Comparison of ENCODE assay signal across 1 cellular context in genomic region chr16:5678371-5678770, GRCh38.
TF ChIP-seq lines count a peak whose summit lies in the region.

No MANE protein-coding gene starts in this region.

TF ChIP-seq in GM12878, 131 proteins besides CTCF, POLR2A, EP300 and RAD21:
- TF ChIP-seq REST (IDR thresholded peaks at IDR 0.05; ENCODE audit: low read depth, low read length) (peak; percentile 63; the same call in 1 of the 2 replicates), E4F1 (IDR thresholded peaks at IDR 0.05; ENCODE audit: borderline replicate concordance, partially characterized antibody) (no peak), IRF5 (IDR thresholded peaks at IDR 0.05; ENCODE audit: borderline replicate concordance) (no peak)
